1 cellular context compared by ENCODE assay signal in genomic region chr2:113164930-113165585, GRCh38.
TF ChIP-seq lines count a peak whose summit lies in the region.

No MANE protein-coding gene starts in this region.

TF ChIP-seq in HepG2, 621 proteins besides CTCF, POLR2A, EP300 and RAD21 (continued from another document and continues in another):
- 0 out of 2 replicates have a peak, but pooled peaks have one; percentile 16 for TF ChIP-seq SNAPC4 (CRISPR knock-in tag; IDR thresholded peaks at IDR 0.05)
- 0 out of 2 replicates have a peak, but pooled peaks have one; percentile 35 for TF ChIP-seq CREB3 (CRISPR knock-in tag; IDR thresholded peaks at IDR 0.05)
- TF ChIP-seq CEBPG (CRISPR knock-in tag; IDR thresholded peaks at IDR 0.05): peak; percentile 1; the same call in 1 of the 2 replicates
- peak; percentile 74; the same call in 1 of the 2 replicates for TF ChIP-seq ZNF788 (CRISPR knock-in tag; IDR thresholded peaks at IDR 0.05; ENCODE audit: borderline replicate concordance)
- TF ChIP-seq DPF2 (CRISPR knock-in tag; IDR thresholded peaks at IDR 0.05; ENCODE audit: borderline replicate concordance, low read depth): 0 out of 2 replicates have a peak, but pooled peaks have one; percentile 40
- TF ChIP-seq GABPB1 (CRISPR knock-in tag; IDR thresholded peaks at IDR 0.05): peak; percentile 35; the same call in 1 of the 2 replicates
- TF ChIP-seq ZBTB7B (CRISPR knock-in tag; IDR thresholded peaks at IDR 0.05): peak; percentile 50; the same call in 1 of the 2 replicates
- peak; percentile 68; the same call in 1 of the 2 replicates for TF ChIP-seq MAX (IDR thresholded peaks at IDR 0.05)
- 0 out of 2 replicates have a peak, but pooled peaks have one; percentile 34 for TF ChIP-seq KMT2A (CRISPR knock-in tag; IDR thresholded peaks at IDR 0.05)
- TF ChIP-seq HOXA3 (CRISPR knock-in tag; IDR thresholded peaks at IDR 0.05): 0 out of 2 replicates have a peak, but pooled peaks have one; percentile 27
- TF ChIP-seq NR2C2 (CRISPR knock-in tag; IDR thresholded peaks at IDR 0.05; ENCODE audit: borderline replicate concordance): peak; percentile 31; the same call in 1 of the 2 replicates
- 0 out of 2 replicates have a peak, but pooled peaks have one; percentile 23 for TF ChIP-seq GATAD1 (CRISPR knock-in tag; IDR thresholded peaks at IDR 0.05)
- 0 out of 2 replicates have a peak, but pooled peaks have one; percentile 47 for TF ChIP-seq ZNF724P (CRISPR knock-in tag; IDR thresholded peaks at IDR 0.05; ENCODE audit: borderline replicate concordance)
- peak; percentile 26; the same call in 1 of the 2 replicates for TF ChIP-seq ZKSCAN8 (CRISPR knock-in tag; IDR thresholded peaks at IDR 0.05; ENCODE audit: borderline replicate concordance)
- peak; percentile 92 for TF ChIP-seq SALL1 (CRISPR knock-in tag; IDR thresholded peaks at IDR 0.05)
- TF ChIP-seq, protein P1, sequence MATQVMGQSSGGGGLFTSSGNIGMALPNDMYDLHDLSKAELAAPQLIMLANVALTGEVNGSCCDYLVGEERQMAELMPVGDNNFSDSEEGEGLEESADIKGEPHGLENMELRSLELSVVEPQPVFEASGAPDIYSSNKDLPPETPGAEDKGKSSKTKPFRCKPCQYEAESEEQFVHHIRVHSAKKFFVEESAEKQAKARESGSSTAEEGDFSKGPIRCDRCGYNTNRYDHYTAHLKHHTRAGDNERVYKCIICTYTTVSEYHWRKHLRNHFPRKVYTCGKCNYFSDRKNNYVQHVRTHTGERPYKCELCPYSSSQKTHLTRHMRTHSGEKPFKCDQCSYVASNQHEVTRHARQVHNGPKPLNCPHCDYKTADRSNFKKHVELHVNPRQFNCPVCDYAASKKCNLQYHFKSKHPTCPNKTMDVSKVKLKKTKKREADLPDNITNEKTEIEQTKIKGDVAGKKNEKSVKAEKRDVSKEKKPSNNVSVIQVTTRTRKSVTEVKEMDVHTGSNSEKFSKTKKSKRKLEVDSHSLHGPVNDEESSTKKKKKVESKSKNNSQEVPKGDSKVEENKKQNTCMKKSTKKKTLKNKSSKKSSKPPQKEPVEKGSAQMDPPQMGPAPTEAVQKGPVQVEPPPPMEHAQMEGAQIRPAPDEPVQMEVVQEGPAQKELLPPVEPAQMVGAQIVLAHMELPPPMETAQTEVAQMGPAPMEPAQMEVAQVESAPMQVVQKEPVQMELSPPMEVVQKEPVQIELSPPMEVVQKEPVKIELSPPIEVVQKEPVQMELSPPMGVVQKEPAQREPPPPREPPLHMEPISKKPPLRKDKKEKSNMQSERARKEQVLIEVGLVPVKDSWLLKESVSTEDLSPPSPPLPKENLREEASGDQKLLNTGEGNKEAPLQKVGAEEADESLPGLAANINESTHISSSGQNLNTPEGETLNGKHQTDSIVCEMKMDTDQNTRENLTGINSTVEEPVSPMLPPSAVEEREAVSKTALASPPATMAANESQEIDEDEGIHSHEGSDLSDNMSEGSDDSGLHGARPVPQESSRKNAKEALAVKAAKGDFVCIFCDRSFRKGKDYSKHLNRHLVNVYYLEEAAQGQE (IDR thresholded peaks at IDR 0.05; ENCODE audit: borderline replicate concordance in 1 of 2, low read depth in 1 of 2, low read length in 2 of 2): no peak
- TF ChIP-seq SALL2 (CRISPR knock-in tag; IDR thresholded peaks at IDR 0.05): peak; percentile 77; the same call in 1 of the 2 replicates
- 0 out of 2 replicates have a peak, but pooled peaks have one; percentile 34 for TF ChIP-seq SOX13 (IDR thresholded peaks at IDR 0.05)
- peak in 1 of 2 experiments; percentile 60; a peak in 2 of 4 replicates for TF ChIP-seq SOX13 (CRISPR knock-in tag; conservative IDR thresholded peaks at IDR 0.05 in 1 of 2, IDR thresholded peaks at IDR 0.05 in 1 of 2)
- TF ChIP-seq CREB1 (IDR thresholded peaks at IDR 0.05): no peak
- peak; percentile 46; the same call in 1 of the 2 replicates for TF ChIP-seq CREB1 (CRISPR knock-in tag; IDR thresholded peaks at IDR 0.05)
- TF ChIP-seq MYC (CRISPR knock-in tag; IDR thresholded peaks at IDR 0.05; ENCODE audit: borderline replicate concordance): peak; percentile 56; the same call in 1 of the 2 replicates
- TF ChIP-seq MIER2 (CRISPR knock-in tag; IDR thresholded peaks at IDR 0.05): no peak
- peak; percentile 44; the same call in 1 of the 2 replicates for TF ChIP-seq ZNF614 (CRISPR knock-in tag; IDR thresholded peaks at IDR 0.05; ENCODE audit: borderline replicate concordance)
- TF ChIP-seq, protein P2, sequence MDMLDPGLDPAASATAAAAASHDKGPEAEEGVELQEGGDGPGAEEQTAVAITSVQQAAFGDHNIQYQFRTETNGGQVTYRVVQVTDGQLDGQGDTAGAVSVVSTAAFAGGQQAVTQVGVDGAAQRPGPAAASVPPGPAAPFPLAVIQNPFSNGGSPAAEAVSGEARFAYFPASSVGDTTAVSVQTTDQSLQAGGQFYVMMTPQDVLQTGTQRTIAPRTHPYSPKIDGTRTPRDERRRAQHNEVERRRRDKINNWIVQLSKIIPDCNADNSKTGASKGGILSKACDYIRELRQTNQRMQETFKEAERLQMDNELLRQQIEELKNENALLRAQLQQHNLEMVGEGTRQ (IDR thresholded peaks at IDR 0.05; ENCODE audit: low read depth, low read length): peak; percentile 88
- TF ChIP-seq, protein P2 (CRISPR knock-in tag; IDR thresholded peaks at IDR 0.05; ENCODE audit: borderline replicate concordance): peak; percentile 76; the same call in 1 of the 2 replicates
- TF ChIP-seq PHB2 (IDR thresholded peaks at IDR 0.05; ENCODE audit: partially characterized antibody): no peak
- TF ChIP-seq RFXAP (CRISPR knock-in tag; IDR thresholded peaks at IDR 0.05; ENCODE audit: borderline replicate concordance): peak; percentile 62; the same call in 1 of the 2 replicates
- TF ChIP-seq, protein P3, sequence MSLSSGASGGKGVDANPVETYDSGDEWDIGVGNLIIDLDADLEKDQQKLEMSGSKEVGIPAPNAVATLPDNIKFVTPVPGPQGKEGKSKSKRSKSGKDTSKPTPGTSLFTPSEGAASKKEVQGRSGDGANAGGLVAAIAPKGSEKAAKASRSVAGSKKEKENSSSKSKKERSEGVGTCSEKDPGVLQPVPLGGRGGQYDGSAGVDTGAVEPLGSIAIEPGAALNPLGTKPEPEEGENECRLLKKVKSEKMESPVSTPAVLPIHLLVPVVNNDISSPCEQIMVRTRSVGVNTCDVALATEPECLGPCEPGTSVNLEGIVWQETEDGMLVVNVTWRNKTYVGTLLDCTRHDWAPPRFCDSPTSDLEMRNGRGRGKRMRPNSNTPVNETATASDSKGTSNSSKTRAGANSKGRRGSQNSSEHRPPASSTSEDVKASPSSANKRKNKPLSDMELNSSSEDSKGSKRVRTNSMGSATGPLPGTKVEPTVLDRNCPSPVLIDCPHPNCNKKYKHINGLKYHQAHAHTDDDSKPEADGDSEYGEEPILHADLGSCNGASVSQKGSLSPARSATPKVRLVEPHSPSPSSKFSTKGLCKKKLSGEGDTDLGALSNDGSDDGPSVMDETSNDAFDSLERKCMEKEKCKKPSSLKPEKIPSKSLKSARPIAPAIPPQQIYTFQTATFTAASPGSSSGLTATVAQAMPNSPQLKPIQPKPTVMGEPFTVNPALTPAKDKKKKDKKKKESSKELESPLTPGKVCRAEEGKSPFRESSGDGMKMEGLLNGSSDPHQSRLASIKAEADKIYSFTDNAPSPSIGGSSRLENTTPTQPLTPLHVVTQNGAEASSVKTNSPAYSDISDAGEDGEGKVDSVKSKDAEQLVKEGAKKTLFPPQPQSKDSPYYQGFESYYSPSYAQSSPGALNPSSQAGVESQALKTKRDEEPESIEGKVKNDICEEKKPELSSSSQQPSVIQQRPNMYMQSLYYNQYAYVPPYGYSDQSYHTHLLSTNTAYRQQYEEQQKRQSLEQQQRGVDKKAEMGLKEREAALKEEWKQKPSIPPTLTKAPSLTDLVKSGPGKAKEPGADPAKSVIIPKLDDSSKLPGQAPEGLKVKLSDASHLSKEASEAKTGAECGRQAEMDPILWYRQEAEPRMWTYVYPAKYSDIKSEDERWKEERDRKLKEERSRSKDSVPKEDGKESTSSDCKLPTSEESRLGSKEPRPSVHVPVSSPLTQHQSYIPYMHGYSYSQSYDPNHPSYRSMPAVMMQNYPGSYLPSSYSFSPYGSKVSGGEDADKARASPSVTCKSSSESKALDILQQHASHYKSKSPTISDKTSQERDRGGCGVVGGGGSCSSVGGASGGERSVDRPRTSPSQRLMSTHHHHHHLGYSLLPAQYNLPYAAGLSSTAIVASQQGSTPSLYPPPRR (CRISPR knock-in tag; IDR thresholded peaks at IDR 0.05; ENCODE audit: borderline replicate concordance): no peak
- TF ChIP-seq MNT (IDR thresholded peaks at IDR 0.05): peak; percentile 51; the same call in 1 of the 2 replicates
- 0 out of 2 replicates have a peak, but pooled peaks have one; percentile 13 for TF ChIP-seq ZNF629 (CRISPR knock-in tag; conservative IDR thresholded peaks at IDR 0.05)
- TF ChIP-seq DBP (CRISPR knock-in tag; IDR thresholded peaks at IDR 0.05; ENCODE audit: not compliant biosample characterization): peak; percentile 49
- peak; percentile 34; the same call in 1 of the 2 replicates for TF ChIP-seq DRAP1 (CRISPR knock-in tag; IDR thresholded peaks at IDR 0.05)
